ENCODE assay signal across 13 cellular contexts in genomic region chr10:11104772-11105675, GRCh38.
DNase-seq lines count a peak whose midpoint lies in the region; ATAC-seq and TF ChIP-seq lines count a peak whose summit lies in the region.
"Had no signal": no experiment of that assay in that cellular context is flagged by ENCODE, and none has a peak within 500 bp of the region (broad histone marks: within the 10 kb centered on the region; RNA-seq: fewer than 3 reads in every experiment).

No MANE protein-coding gene starts in this region.

- CTCF ChIA-PET in activated CD4-positive, alpha-beta memory T cell treated with anti-CD3 and anti-CD28 coated beads for 36 hours (lab: Charles Lee): interaction anchor here (1.0 to 1.5 kb wide), 4 partner anchors 9 to 165 kb away, joined by 3 to 4 read pairs (median 3); no protein-coding TSS in a partner anchor

- H3K27ac Mint-ChIP-seq in activated T-cell treated with anti-CD3 and anti-CD28 coated beads, Interleukin-2, amount 50 U/mL, for 24 hours: peak overlapping the region; percentile 42
- peak overlapping the region; percentile 55 for H3K27ac Mint-ChIP-seq in activated CD4-positive, alpha-beta memory T cell treated with anti-CD3 and anti-CD28 coated beads for 36 hours
- peak overlapping the region; percentile 53 for H3K27ac Mint-ChIP-seq in nephron progenitor cell
- no peak overlapping the region for H3K27ac Mint-ChIP-seq in stimulated activated naive B cell treated with anti-CD40 and anti-IgM and Interleukin-4, amounts not matched to agents 10 μg/mL and 1 μg/mL and 100 μg/mL, for 72 hours

- no peak for DNase-seq in activated T-cell treated with anti-CD3 and anti-CD28 coated beads, Interleukin-2, amount 50 U/mL, for 24 hours
- no peak for DNase-seq in activated T-cell treated with anti-CD3 and anti-CD28 coated beads, Interleukin-2, amount 50 U/mL, for 1 hour
- peak; percentile 20 for DNase-seq in activated CD4-positive, alpha-beta memory T cell treated with anti-CD3 and anti-CD28 coated beads for 36 hours
- no peak for DNase-seq in nephron progenitor cell
- no peak for DNase-seq in DMS 273 (lab: John Stamatoyannopoulos, UW; ENCODE audit: unreplicated experiment)
- no peak for DNase-seq in stimulated activated naive B cell treated with anti-CD40 and anti-IgM and Interleukin-4, amounts not matched to agents 10 μg/mL and 1 μg/mL and 100 μg/mL, for 72 hours
- DNase-seq in NK-92 (lab: John Stamatoyannopoulos, UW; ENCODE audit: unreplicated experiment): no peak
- DNase-seq: head of caudate nucleus, midbrain, NCI-H748 treated with DMSO at 0.1 percent for 48 hours, ovary, SHP77 treated with DMSO at 0.1 percent for 48 hours had no signal

- peak overlapping the region; percentile 32 for H3K4me3 Mint-ChIP-seq in activated T-cell treated with anti-CD3 and anti-CD28 coated beads, Interleukin-2, amount 50 U/mL, for 24 hours
- peak overlapping the region; percentile 36 for H3K4me3 Mint-ChIP-seq in activated CD4-positive, alpha-beta memory T cell treated with anti-CD3 and anti-CD28 coated beads for 36 hours
- H3K4me3 Mint-ChIP-seq in nephron progenitor cell: no peak overlapping the region
- H3K4me3 Mint-ChIP-seq in stimulated activated naive B cell treated with anti-CD40 and anti-IgM and Interleukin-4, amounts not matched to agents 10 μg/mL and 1 μg/mL and 100 μg/mL, for 72 hours: no peak overlapping the region

- no peaks in the 10 kb centered on the region for H3K36me3 Mint-ChIP-seq in activated T-cell treated with anti-CD3 and anti-CD28 coated beads, Interleukin-2, amount 50 U/mL, for 24 hours (ENCODE audit: low read depth)
- H3K36me3 Mint-ChIP-seq in activated CD4-positive, alpha-beta memory T cell treated with anti-CD3 and anti-CD28 coated beads for 36 hours: no peaks in the 10 kb centered on the region
- H3K36me3 Mint-ChIP-seq in nephron progenitor cell (ENCODE audit: low read depth): no peaks in the 10 kb centered on the region
- H3K36me3 Mint-ChIP-seq in stimulated activated naive B cell treated with anti-CD40 and anti-IgM and Interleukin-4, amounts not matched to agents 10 μg/mL and 1 μg/mL and 100 μg/mL, for 72 hours: peaks cover 0 to 4% of the 10 kb centered on the region in 2 donors

- no peak for TF ChIP-seq CTCF in nephron progenitor cell (IDR thresholded peaks at IDR 0.05)

- peak; percentile 40 for ATAC-seq in GM19351 (IDR thresholded peaks at IDR 0.05; ENCODE audit: unreplicated experiment)
- no peak for ATAC-seq in stimulated activated naive B cell treated with anti-CD40 and anti-IgM and Interleukin-4, amounts not matched to agents 10 μg/mL and 1 μg/mL and 100 μg/mL, for 72 hours (replicated peaks)

- H3K27me3 Mint-ChIP-seq in activated T-cell treated with anti-CD3 and anti-CD28 coated beads, Interleukin-2, amount 50 U/mL, for 24 hours: no peaks in the 10 kb centered on the region
- H3K27me3 Mint-ChIP-seq in activated CD4-positive, alpha-beta memory T cell treated with anti-CD3 and anti-CD28 coated beads for 36 hours: peaks cover 3% of the 10 kb centered on the region
- H3K27me3 Mint-ChIP-seq in nephron progenitor cell (ENCODE audit: low read depth, poor library complexity): peaks cover 11% of the 10 kb centered on the region
- peaks cover 0 to 7% of the 10 kb centered on the region in 2 donors for H3K27me3 Mint-ChIP-seq in stimulated activated naive B cell treated with anti-CD40 and anti-IgM and Interleukin-4, amounts not matched to agents 10 μg/mL and 1 μg/mL and 100 μg/mL, for 72 hours

- no peaks in the 10 kb centered on the region for H3K9me3 Mint-ChIP-seq in activated T-cell treated with anti-CD3 and anti-CD28 coated beads, Interleukin-2, amount 50 U/mL, for 24 hours
- H3K9me3 Mint-ChIP-seq in activated CD4-positive, alpha-beta memory T cell treated with anti-CD3 and anti-CD28 coated beads for 36 hours: no peaks in the 10 kb centered on the region
- H3K9me3 Mint-ChIP-seq in nephron progenitor cell: peaks cover 25% of the 10 kb centered on the region
- peaks cover 0 to 2% of the 10 kb centered on the region in 2 donors for H3K9me3 Mint-ChIP-seq in stimulated activated naive B cell treated with anti-CD40 and anti-IgM and Interleukin-4, amounts not matched to agents 10 μg/mL and 1 μg/mL and 100 μg/mL, for 72 hours

- peaks cover 15% of the 10 kb centered on the region for H3K4me1 Mint-ChIP-seq in activated T-cell treated with anti-CD3 and anti-CD28 coated beads, Interleukin-2, amount 50 U/mL, for 24 hours (ENCODE audit: low read depth)
- peaks cover 17% of the 10 kb centered on the region for H3K4me1 Mint-ChIP-seq in activated CD4-positive, alpha-beta memory T cell treated with anti-CD3 and anti-CD28 coated beads for 36 hours (ENCODE audit: low read depth)
- no peaks in the 10 kb centered on the region for H3K4me1 Mint-ChIP-seq in nephron progenitor cell
- peaks cover 8 to 10% of the 10 kb centered on the region in 2 donors for H3K4me1 Mint-ChIP-seq in stimulated activated naive B cell treated with anti-CD40 and anti-IgM and Interleukin-4, amounts not matched to agents 10 μg/mL and 1 μg/mL and 100 μg/mL, for 72 hours

- intact Hi-C loops in activated CD4-positive, alpha-beta memory T cell treated with anti-CD3 and anti-CD28 coated beads for 36 hours (cut with micrococcal nuclease): no loop called here

- POLR2A ChIA-PET in activated CD4-positive, alpha-beta memory T cell treated with anti-CD3 and anti-CD28 coated beads for 36 hours (lab: Charles Lee): no interaction called here

Comparison
In these comparisons a context has a peak if more than half of its experiments do, and no peak if none do; other contexts are left out.
1. H3K4me3 Mint-ChIP-seq: peak in activated T-cell treated with anti-CD3 and anti-CD28 coated beads, Interleukin-2, amount 50 U/mL, for 24 hours (single experiment) and activated CD4-positive, alpha-beta memory T cell treated with anti-CD3 and anti-CD28 coated beads for 36 hours (single experiment); none in nephron progenitor cell (single experiment) and stimulated activated naive B cell treated with anti-CD40 and anti-IgM and Interleukin-4, amounts not matched to agents 10 μg/mL and 1 μg/mL and 100 μg/mL, for 72 hours (0 of 2).